In the genomic region with DNA sequence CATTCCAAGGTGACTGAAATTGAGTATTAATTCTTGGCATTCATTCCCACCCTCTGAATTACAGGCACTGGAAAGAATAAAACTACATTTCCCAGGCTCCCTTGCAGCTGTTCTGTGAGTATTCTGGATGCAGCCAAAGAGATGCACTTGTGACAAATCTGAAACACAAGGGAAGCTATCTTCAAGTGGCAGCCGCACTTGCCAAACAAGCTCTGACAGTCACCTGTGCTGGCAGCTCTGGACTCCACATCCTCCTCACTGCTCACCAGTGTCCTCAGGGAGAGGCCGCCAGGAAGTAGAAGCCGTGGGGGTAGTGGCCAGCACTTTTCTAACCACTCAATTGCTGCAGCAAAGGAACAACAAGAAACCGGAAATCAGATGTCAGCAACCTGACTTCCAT, we compare ENCODE assay signal across 13 cellular contexts.
DNase-seq lines count a peak whose midpoint lies in the region; ATAC-seq and TF ChIP-seq lines count a peak whose summit lies in the region.
"Had no signal": no experiment of that assay in that cellular context is flagged by ENCODE, and none has a peak within 500 bp of the region (broad histone marks: within the 10 kb centered on the region; RNA-seq: fewer than 3 reads in every experiment).

No MANE protein-coding gene starts in this region.

- H3K4me2 ChIP-seq in mesendoderm (ENCODE audit: low read length): peak overlapping the region; percentile 27

- no peak for TF ChIP-seq CTCF in brain microvascular endothelial cell (IDR thresholded peaks at IDR 0.05; ENCODE audit: low read depth, low read length, missing control alignments)

- H3K56ac ChIP-seq in mesendoderm (ENCODE audit: low read length): no peak overlapping the region

- no peaks in the 10 kb centered on the region for H3K79me1 ChIP-seq in mesendoderm (ENCODE audit: low read length)

- ATAC-seq in GM18858 (IDR thresholded peaks at IDR 0.05; ENCODE audit: unreplicated experiment) (no peak), HG02885 (IDR thresholded peaks at IDR 0.05; ENCODE audit: poor library complexity, unreplicated experiment) (no peak)
- ATAC-seq: naive thymus-derived CD8-positive, alpha-beta T cell had no signal

- H3K36me3 ChIP-seq in HUES64 (ENCODE audit: insufficient read depth, low read length) (no peaks in the 10 kb centered on the region), brain microvascular endothelial cell (replicated peaks) (no peaks in the 10 kb centered on the region), mesendoderm (ENCODE audit: control insufficient read depth, insufficient read depth, low read length) (no peaks in the 10 kb centered on the region)

- peak overlapping the region; percentile 30; the same call in 1 of the 2 replicates for H3K4me3 ChIP-seq in HUES64 (ENCODE audit: low read length)
- peak overlapping the region; percentile 13 for H3K4me3 ChIP-seq in brain microvascular endothelial cell (ENCODE audit: low read depth, low read length)
- no peak overlapping the region for H3K4me3 ChIP-seq in mesendoderm (ENCODE audit: low read length)

- H3K27ac ChIP-seq in HUES64 (ENCODE audit: low read depth, low read length): no peak overlapping the region
- H3K27ac ChIP-seq in brain microvascular endothelial cell: no peak overlapping the region
- H3K27ac ChIP-seq in mesendoderm (ENCODE audit: low read depth, low read length): no peak overlapping the region
- H3K27ac ChIP-seq: C4-2B had no signal

- H2BK15ac ChIP-seq in mesendoderm (replicated peaks; ENCODE audit: low read depth): no peak overlapping the region

- DNase-seq in Daoy (ENCODE audit: low read depth): peak; percentile 6
- DNase-seq in brain microvascular endothelial cell: no peak
- peak; percentile 30 for DNase-seq in mesendoderm
- no peak for DNase-seq in SW 1271 (lab: John Stamatoyannopoulos, UW)
- no peak for DNase-seq in central memory CD4-positive, alpha-beta T cell
- DNase-seq: activated naive CD8-positive, alpha-beta T cell treated with anti-CD3 and anti-CD28 coated beads for 36 hours; kidney glomerular epithelial cell; naive thymus-derived CD8-positive, alpha-beta T cell; NCI-H226 had no signal

- H3K9me3 ChIP-seq in HUES64 (ENCODE audit: insufficient read depth, low read depth, low read length): no peaks in the 10 kb centered on the region

- no peak overlapping the region for H3K4ac ChIP-seq in mesendoderm (ENCODE audit: low read depth, low read length)

- H3K9ac ChIP-seq in HUES64 (ENCODE audit: low read depth, low read length) (no peak overlapping the region), mesendoderm (ENCODE audit: low read length) (no peak overlapping the region)

- no peak overlapping the region for H2AK5ac ChIP-seq in mesendoderm (ENCODE audit: low read length)

- no peak overlapping the region for H2BK120ac ChIP-seq in mesendoderm (ENCODE audit: low read depth, low read length)

- no peak overlapping the region for H4K5ac ChIP-seq in mesendoderm (ENCODE audit: low read length)

- H4K8ac ChIP-seq in mesendoderm (ENCODE audit: low read depth, low read length): no peak overlapping the region

- no peak overlapping the region for H2BK5ac ChIP-seq in mesendoderm (ENCODE audit: low read length)

- no peak overlapping the region for H3K18ac ChIP-seq in mesendoderm (ENCODE audit: low read length)

- in situ Hi-C loops in brain microvascular endothelial cell (cut with HindIII; ENCODE audit: low pct_ligation_motif_present, low sequenced_read_pairs): no loop called here

- H3K79me2 ChIP-seq in mesendoderm (ENCODE audit: control insufficient read depth, insufficient read depth, low read length): no peaks in the 10 kb centered on the region

- H3K27me3 ChIP-seq in HUES64 (ENCODE audit: insufficient read depth, low read length): no peaks in the 10 kb centered on the region
- H3K27me3 ChIP-seq in brain microvascular endothelial cell (replicated peaks): no peaks in the 10 kb centered on the region
- H3K27me3 ChIP-seq in mesendoderm (ENCODE audit: insufficient read depth, low read length, poor library complexity): no peaks in the 10 kb centered on the region

- H3K4me1 ChIP-seq in HUES64 (ENCODE audit: insufficient read depth, low read length) (peaks cover 36% of the 10 kb centered on the region), mesendoderm (ENCODE audit: control insufficient read depth, low read depth, low read length) (no peaks in the 10 kb centered on the region)

- no peak overlapping the region for H3K23ac ChIP-seq in mesendoderm (ENCODE audit: low read length)

- 78% methylated on average over 4 of the region's 4 CpGs for WGBS in HUES64
- no CpG with 5 or more reads among the region's 4 CpGs for WGBS in mesendoderm (ENCODE audit: extremely low coverage, insufficient coverage, low lambda C conversion rate)

Comparison
In these comparisons a context has a peak if more than half of its experiments do, and no peak if none do; other contexts are left out.
1. DNase-seq: peak in Daoy (single experiment) and mesendoderm (single experiment); none in brain microvascular endothelial cell (single experiment), SW 1271 (0 of 2) and central memory CD4-positive, alpha-beta T cell (single experiment).